In genomic region chr14:34052658-34053014, GRCh38 we compare ENCODE assay signal across 9 cellular contexts.
DNase-seq lines count a peak whose midpoint lies in the region; ATAC-seq and TF ChIP-seq lines count a peak whose summit lies in the region.
"Had no signal": no experiment of that assay in that cellular context is flagged by ENCODE, and none has a peak within 500 bp of the region (broad histone marks: within the 10 kb centered on the region; RNA-seq: fewer than 3 reads in every experiment).

No MANE protein-coding gene starts in this region.

- H3K36me3 ChIP-seq in SJCRH30 (no peaks in the 10 kb centered on the region), smooth muscle cell (ENCODE audit: low read depth) (no peaks in the 10 kb centered on the region), vagina (no peaks in the 10 kb centered on the region)

- no peaks in the 10 kb centered on the region for H3K79me2 ChIP-seq in smooth muscle cell (ENCODE audit: low read depth)

- no peak overlapping the region for H3K4me2 ChIP-seq in smooth muscle cell

- no peaks in the 10 kb centered on the region for H3K27me3 ChIP-seq in SJCRH30
- no peaks in the 10 kb centered on the region for H3K27me3 ChIP-seq in smooth muscle cell (ENCODE audit: low read depth)
- H3K27me3 ChIP-seq in vagina: no peaks in the 10 kb centered on the region

- H2AFZ ChIP-seq in smooth muscle cell (ENCODE audit: low read depth): no peak overlapping the region

- H4K20me1 ChIP-seq in smooth muscle cell (ENCODE audit: low read depth): no peaks in the 10 kb centered on the region

- CTCF ChIA-PET in activated CD8-positive, alpha-beta memory T cell treated with anti-CD3 and anti-CD28 coated beads, Interleukin-2, amount 10 ng/mL, durations not matched to agents 7 days and 5 days (lab: Charles Lee): interaction anchor here (1.2 to 1.3 kb wide), 2 partner anchors 9 to 46 kb away, joined by 3 to 4 read pairs; no protein-coding TSS in a partner anchor

- H3K4me3 ChIP-seq in SJCRH30: no peak overlapping the region
- no peak overlapping the region for H3K4me3 ChIP-seq in smooth muscle cell
- no peak overlapping the region for H3K4me3 ChIP-seq in vagina

- no peaks in the 10 kb centered on the region for H3K9me3 Mint-ChIP-seq in activated CD8-positive, alpha-beta memory T cell treated with anti-CD3 and anti-CD28 coated beads, Interleukin-2, amount 10 ng/mL, durations not matched to agents 7 days and 5 days (ENCODE audit: low read depth)

- H3K27ac Mint-ChIP-seq in activated CD8-positive, alpha-beta memory T cell treated with anti-CD3 and anti-CD28 coated beads, Interleukin-2, amount 10 ng/mL, durations not matched to agents 7 days and 5 days: no peak overlapping the region

- no peak for DNase-seq in activated CD8-positive, alpha-beta memory T cell treated with anti-CD3 and anti-CD28 coated beads, Interleukin-2, amount 10 ng/mL, durations not matched to agents 7 days and 5 days
- DNase-seq in activated CD8-positive, alpha-beta memory T cell treated with anti-CD3 and anti-CD28 coated beads, Interleukin-2, amount 50 U/mL, for 4 hours: no peak
- DNase-seq in SJCRH30 (peak; percentile 76 to 79), smooth muscle cell (lab: John Stamatoyannopoulos, UW; ENCODE audit: unreplicated experiment) (no peak), NCI-H748 (lab: John Stamatoyannopoulos, UW; ENCODE audit: unreplicated experiment) (no peak), vagina (ENCODE audit: extremely low spot score in 2 of 2) (no peak)
- DNase-seq: hypothalamus had no signal

- H3K4me3 Mint-ChIP-seq in activated CD8-positive, alpha-beta memory T cell treated with anti-CD3 and anti-CD28 coated beads, Interleukin-2, amount 10 ng/mL, durations not matched to agents 7 days and 5 days: peak overlapping the region; percentile 3

- H3K9me3 ChIP-seq in SJCRH30 (replicated peaks): no peaks in the 10 kb centered on the region
- no peaks in the 10 kb centered on the region for H3K9me3 ChIP-seq in smooth muscle cell (replicated peaks; ENCODE audit: low read depth)
- H3K9me3 ChIP-seq in vagina: no peaks in the 10 kb centered on the region

- 28% methylated on average over 5 of the region's 5 CpGs for WGBS in smooth muscle cell (ENCODE audit: low lambda C conversion rate)

- TF ChIP-seq CTCF in smooth muscle cell (IDR thresholded peaks at IDR 0.05; ENCODE audit: borderline replicate concordance, insufficient read depth, poor library complexity, severe bottlenecking) (no peak), vagina (IDR thresholded peaks at IDR 0.05) (no peak)

- H3K4me1 ChIP-seq in SJCRH30: peaks cover 55% of the 10 kb centered on the region
- no peaks in the 10 kb centered on the region for H3K4me1 ChIP-seq in smooth muscle cell (ENCODE audit: low read depth)
- no peaks in the 10 kb centered on the region for H3K4me1 ChIP-seq in vagina

- TF ChIP-seq POLR2A in vagina (IDR thresholded peaks at IDR 0.05): no peak

- intact Hi-C loops in vagina (cut with DNase I): no loop called here

- H3K36me3 Mint-ChIP-seq in activated CD8-positive, alpha-beta memory T cell treated with anti-CD3 and anti-CD28 coated beads, Interleukin-2, amount 10 ng/mL, durations not matched to agents 7 days and 5 days: peaks cover 9% of the 10 kb centered on the region

- H3K9ac ChIP-seq in smooth muscle cell (ENCODE audit: low read depth): no peak overlapping the region

- H3K27me3 Mint-ChIP-seq in activated CD8-positive, alpha-beta memory T cell treated with anti-CD3 and anti-CD28 coated beads, Interleukin-2, amount 10 ng/mL, durations not matched to agents 7 days and 5 days: peaks cover 8% of the 10 kb centered on the region

- peaks cover 40% of the 10 kb centered on the region for H3K4me1 Mint-ChIP-seq in activated CD8-positive, alpha-beta memory T cell treated with anti-CD3 and anti-CD28 coated beads, Interleukin-2, amount 10 ng/mL, durations not matched to agents 7 days and 5 days

- H3K27ac ChIP-seq in SJCRH30 (peak overlapping the region; percentile 39), smooth muscle cell (ENCODE audit: low read depth) (peak overlapping the region; percentile 80), vagina (no peak overlapping the region)

- ATAC-seq in activated CD8-positive, alpha-beta memory T cell treated with anti-CD3 and anti-CD28 coated beads, Interleukin-2, amount 10 ng/mL, durations not matched to agents 7 days and 5 days: no peak
- ATAC-seq in esophagus mucosa (peak; percentile 76), GM18909 (IDR thresholded peaks at IDR 0.05; ENCODE audit: poor library complexity, unreplicated experiment) (no peak)

- peaks cover 9% of the 10 kb centered on the region for H3F3A ChIP-seq in smooth muscle cell (ENCODE audit: low read depth)

Comparison
In these comparisons a context has a peak if more than half of its experiments do, and no peak if none do; other contexts are left out.
1. DNase-seq: peak in SJCRH30 (2 of 2); none in activated CD8-positive, alpha-beta memory T cell treated with anti-CD3 and anti-CD28 coated beads, Interleukin-2, amount 10 ng/mL, durations not matched to agents 7 days and 5 days (single experiment), activated CD8-positive, alpha-beta memory T cell treated with anti-CD3 and anti-CD28 coated beads, Interleukin-2, amount 50 U/mL, for 4 hours (single experiment), smooth muscle cell (single experiment), NCI-H748 (single experiment) and vagina (0 of 2).